In the genomic region with DNA sequence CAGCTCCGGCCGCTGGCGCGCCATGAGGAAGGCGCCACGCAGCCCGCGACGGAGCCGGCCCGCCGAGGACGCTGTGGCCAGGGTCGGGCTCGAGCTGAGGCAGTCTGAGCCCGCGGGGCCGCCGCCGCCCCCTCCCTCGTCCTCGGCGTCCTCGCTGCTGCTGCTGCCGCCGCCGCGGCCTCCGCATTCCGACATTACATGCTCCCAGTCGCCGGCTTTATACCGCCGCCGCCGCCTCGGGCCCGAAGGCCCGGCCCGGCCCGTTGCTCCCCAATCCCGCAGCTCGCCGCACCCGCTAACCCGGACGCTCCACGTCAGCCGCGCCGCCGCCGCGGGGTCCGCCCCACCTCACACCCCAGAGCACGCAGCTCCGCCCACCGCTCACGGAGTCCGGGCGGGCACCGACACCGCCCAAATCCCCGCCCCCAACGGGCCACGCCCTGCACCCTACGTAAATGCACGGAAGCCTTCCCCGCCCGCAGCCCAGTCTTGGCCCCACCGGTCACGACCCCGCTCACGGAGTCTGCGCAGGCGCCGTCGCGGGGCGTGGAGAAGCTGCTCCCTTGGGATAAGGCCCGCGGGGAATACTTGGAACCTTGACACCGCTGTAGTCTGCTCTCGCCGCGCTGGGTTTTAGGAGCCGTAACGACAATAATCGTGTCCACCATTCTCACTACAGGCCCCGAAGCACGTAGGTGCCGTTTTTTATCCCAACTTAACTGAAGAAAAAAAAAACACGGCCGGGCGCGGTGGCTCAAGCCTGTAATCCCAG, we compare ENCODE assay signal across 1 cellular context.
A peak's percentile ranks its signal among the peaks of the same experiment; 100 is the strongest.
TF ChIP-seq lines count a peak whose summit lies in the region.

TSS of gene TXNDC11 (minus strand) at position 322 of the 772 bp plus-strand sequence. CDS start at position 195, 127 bp downstream.

TF ChIP-seq in GM12878, 131 proteins besides CTCF, POLR2A, EP300 and RAD21 (continued from another document and continues in another):
- TF ChIP-seq, protein P1, sequence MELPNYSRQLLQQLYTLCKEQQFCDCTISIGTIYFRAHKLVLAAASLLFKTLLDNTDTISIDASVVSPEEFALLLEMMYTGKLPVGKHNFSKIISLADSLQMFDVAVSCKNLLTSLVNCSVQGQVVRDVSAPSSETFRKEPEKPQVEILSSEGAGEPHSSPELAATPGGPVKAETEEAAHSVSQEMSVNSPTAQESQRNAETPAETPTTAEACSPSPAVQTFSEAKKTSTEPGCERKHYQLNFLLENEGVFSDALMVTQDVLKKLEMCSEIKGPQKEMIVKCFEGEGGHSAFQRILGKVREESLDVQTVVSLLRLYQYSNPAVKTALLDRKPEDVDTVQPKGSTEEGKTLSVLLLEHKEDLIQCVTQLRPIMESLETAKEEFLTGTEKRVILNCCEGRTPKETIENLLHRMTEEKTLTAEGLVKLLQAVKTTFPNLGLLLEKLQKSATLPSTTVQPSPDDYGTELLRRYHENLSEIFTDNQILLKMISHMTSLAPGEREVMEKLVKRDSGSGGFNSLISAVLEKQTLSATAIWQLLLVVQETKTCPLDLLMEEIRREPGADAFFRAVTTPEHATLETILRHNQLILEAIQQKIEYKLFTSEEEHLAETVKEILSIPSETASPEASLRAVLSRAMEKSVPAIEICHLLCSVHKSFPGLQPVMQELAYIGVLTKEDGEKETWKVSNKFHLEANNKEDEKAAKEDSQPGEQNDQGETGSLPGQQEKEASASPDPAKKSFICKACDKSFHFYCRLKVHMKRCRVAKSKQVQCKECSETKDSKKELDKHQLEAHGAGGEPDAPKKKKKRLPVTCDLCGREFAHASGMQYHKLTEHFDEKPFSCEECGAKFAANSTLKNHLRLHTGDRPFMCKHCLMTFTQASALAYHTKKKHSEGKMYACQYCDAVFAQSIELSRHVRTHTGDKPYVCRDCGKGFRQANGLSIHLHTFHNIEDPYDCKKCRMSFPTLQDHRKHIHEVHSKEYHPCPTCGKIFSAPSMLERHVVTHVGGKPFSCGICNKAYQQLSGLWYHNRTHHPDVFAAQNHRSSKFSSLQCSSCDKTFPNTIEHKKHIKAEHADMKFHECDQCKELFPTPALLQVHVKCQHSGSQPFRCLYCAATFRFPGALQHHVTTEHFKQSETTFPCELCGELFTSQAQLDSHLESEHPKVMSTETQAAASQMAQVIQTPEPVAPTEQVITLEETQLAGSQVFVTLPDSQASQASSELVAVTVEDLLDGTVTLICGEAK (IDR thresholded peaks at IDR 0.05; ENCODE audit: borderline replicate concordance) = no peak
- TF ChIP-seq SRF (IDR thresholded peaks at IDR 0.05; ENCODE audit: low read depth in 2 of 2, low read length in 2 of 2) = peak in 1 of 2 experiments; percentile 13; a peak in 1 of 4 replicates
- TF ChIP-seq, protein P2, sequence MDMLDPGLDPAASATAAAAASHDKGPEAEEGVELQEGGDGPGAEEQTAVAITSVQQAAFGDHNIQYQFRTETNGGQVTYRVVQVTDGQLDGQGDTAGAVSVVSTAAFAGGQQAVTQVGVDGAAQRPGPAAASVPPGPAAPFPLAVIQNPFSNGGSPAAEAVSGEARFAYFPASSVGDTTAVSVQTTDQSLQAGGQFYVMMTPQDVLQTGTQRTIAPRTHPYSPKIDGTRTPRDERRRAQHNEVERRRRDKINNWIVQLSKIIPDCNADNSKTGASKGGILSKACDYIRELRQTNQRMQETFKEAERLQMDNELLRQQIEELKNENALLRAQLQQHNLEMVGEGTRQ (IDR thresholded peaks at IDR 0.05; ENCODE audit: borderline replicate concordance, low read depth, low read length) = no peak
- no peak for TF ChIP-seq SPI1 (IDR thresholded peaks at IDR 0.05; ENCODE audit: borderline replicate concordance, insufficient read depth, low read depth, low read length)
- TF ChIP-seq, protein P3, sequence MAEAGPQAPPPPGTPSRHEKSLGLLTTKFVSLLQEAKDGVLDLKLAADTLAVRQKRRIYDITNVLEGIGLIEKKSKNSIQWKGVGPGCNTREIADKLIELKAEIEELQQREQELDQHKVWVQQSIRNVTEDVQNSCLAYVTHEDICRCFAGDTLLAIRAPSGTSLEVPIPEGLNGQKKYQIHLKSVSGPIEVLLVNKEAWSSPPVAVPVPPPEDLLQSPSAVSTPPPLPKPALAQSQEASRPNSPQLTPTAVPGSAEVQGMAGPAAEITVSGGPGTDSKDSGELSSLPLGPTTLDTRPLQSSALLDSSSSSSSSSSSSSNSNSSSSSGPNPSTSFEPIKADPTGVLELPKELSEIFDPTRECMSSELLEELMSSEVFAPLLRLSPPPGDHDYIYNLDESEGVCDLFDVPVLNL (IDR thresholded peaks at IDR 0.05; ENCODE audit: low read depth, low read length) = no peak
- TF ChIP-seq KDM1A (IDR thresholded peaks at IDR 0.05; ENCODE audit: borderline replicate concordance) = no peak
- TF ChIP-seq TAF1 (IDR thresholded peaks at IDR 0.05; ENCODE audit: borderline replicate concordance, low read depth, low read length) = no peak; the same call in 1 of the 2 replicates
- TF ChIP-seq SP1 (IDR thresholded peaks at IDR 0.05; ENCODE audit: low read depth, low read length) = peak; percentile 81
- TF ChIP-seq ZNF207 (IDR thresholded peaks at IDR 0.05; ENCODE audit: borderline replicate concordance) = peak; percentile 85
- TF ChIP-seq DPF2 (IDR thresholded peaks at IDR 0.05) = peak; percentile 92
- 0 out of 2 replicates have a peak, but pooled peaks have one; percentile 75 for TF ChIP-seq ZSCAN29 (IDR thresholded peaks at IDR 0.05)
- TF ChIP-seq POU2F2 (IDR thresholded peaks at IDR 0.05; ENCODE audit: borderline replicate concordance, low read depth, low read length) = peak; percentile 47; the same call in 1 of the 3 replicates
- peak; percentile 81; the same call in 1 of the 2 replicates for TF ChIP-seq HDGF (IDR thresholded peaks at IDR 0.05)
- peak; percentile 90; the same call in 1 of the 2 replicates for TF ChIP-seq CHD4 (IDR thresholded peaks at IDR 0.05)
- peak; percentile 99 for TF ChIP-seq LARP7 (IDR thresholded peaks at IDR 0.05)
- TF ChIP-seq BACH1 (IDR thresholded peaks at IDR 0.05; ENCODE audit: borderline replicate concordance) = peak; percentile 87
- TF ChIP-seq MTA3 (IDR thresholded peaks at IDR 0.05; ENCODE audit: borderline replicate concordance, low read length) = no peak
- peak; percentile 90 for TF ChIP-seq YY1 (IDR thresholded peaks at IDR 0.05; ENCODE audit: low read depth, low read length)
- no peak for TF ChIP-seq MTA2 (IDR thresholded peaks at IDR 0.05; ENCODE audit: low read depth)
- peak; percentile 94 for TF ChIP-seq SMARCA5 (IDR thresholded peaks at IDR 0.05)
- peak; percentile 87 for TF ChIP-seq YBX1 (IDR thresholded peaks at IDR 0.05)
- no peak for TF ChIP-seq HDAC2 (IDR thresholded peaks at IDR 0.05)
- peak; percentile 80 for TF ChIP-seq NRF1 (conservative IDR thresholded peaks at IDR 0.05; ENCODE audit: low read depth, low read length)
- TF ChIP-seq CHD2 (IDR thresholded peaks at IDR 0.05; ENCODE audit: borderline replicate concordance, low read depth, low read length) = 0 out of 2 replicates have a peak, but pooled peaks have one; percentile 62
- no peak for TF ChIP-seq SKIL (IDR thresholded peaks at IDR 0.05; ENCODE audit: low read depth, poor library complexity, severe bottlenecking)
- no peak for TF ChIP-seq CBX3 (IDR thresholded peaks at IDR 0.05; ENCODE audit: borderline replicate concordance, low read depth)
- TF ChIP-seq CEBPB (IDR thresholded peaks at IDR 0.05; ENCODE audit: borderline replicate concordance in 1 of 2, low read depth in 2 of 2, low read length in 2 of 2) = no peak
- TF ChIP-seq, protein P4, sequence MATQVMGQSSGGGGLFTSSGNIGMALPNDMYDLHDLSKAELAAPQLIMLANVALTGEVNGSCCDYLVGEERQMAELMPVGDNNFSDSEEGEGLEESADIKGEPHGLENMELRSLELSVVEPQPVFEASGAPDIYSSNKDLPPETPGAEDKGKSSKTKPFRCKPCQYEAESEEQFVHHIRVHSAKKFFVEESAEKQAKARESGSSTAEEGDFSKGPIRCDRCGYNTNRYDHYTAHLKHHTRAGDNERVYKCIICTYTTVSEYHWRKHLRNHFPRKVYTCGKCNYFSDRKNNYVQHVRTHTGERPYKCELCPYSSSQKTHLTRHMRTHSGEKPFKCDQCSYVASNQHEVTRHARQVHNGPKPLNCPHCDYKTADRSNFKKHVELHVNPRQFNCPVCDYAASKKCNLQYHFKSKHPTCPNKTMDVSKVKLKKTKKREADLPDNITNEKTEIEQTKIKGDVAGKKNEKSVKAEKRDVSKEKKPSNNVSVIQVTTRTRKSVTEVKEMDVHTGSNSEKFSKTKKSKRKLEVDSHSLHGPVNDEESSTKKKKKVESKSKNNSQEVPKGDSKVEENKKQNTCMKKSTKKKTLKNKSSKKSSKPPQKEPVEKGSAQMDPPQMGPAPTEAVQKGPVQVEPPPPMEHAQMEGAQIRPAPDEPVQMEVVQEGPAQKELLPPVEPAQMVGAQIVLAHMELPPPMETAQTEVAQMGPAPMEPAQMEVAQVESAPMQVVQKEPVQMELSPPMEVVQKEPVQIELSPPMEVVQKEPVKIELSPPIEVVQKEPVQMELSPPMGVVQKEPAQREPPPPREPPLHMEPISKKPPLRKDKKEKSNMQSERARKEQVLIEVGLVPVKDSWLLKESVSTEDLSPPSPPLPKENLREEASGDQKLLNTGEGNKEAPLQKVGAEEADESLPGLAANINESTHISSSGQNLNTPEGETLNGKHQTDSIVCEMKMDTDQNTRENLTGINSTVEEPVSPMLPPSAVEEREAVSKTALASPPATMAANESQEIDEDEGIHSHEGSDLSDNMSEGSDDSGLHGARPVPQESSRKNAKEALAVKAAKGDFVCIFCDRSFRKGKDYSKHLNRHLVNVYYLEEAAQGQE (IDR thresholded peaks at IDR 0.05; ENCODE audit: low read depth, low read length) = no peak
- TF ChIP-seq IRF5 (IDR thresholded peaks at IDR 0.05; ENCODE audit: borderline replicate concordance) = no peak
- TF ChIP-seq, protein P5, sequence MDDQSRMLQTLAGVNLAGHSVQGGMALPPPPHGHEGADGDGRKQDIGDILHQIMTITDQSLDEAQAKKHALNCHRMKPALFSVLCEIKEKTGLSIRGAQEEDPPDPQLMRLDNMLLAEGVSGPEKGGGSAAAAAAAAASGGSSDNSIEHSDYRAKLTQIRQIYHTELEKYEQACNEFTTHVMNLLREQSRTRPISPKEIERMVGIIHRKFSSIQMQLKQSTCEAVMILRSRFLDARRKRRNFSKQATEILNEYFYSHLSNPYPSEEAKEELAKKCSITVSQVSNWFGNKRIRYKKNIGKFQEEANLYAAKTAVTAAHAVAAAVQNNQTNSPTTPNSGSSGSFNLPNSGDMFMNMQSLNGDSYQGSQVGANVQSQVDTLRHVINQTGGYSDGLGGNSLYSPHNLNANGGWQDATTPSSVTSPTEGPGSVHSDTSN (IDR thresholded peaks at IDR 0.05; ENCODE audit: insufficient replicate concordance, low read depth, low read length) = no peak
- no peak for TF ChIP-seq EZH2 (IDR thresholded peaks at IDR 0.05; ENCODE audit: borderline replicate concordance, control insufficient read depth, low read depth, low read length)
- peak; percentile 35; the same call in 1 of the 2 replicates for TF ChIP-seq TCF3 (IDR thresholded peaks at IDR 0.05; ENCODE audit: borderline replicate concordance, insufficient read depth, low read depth, low read length)
- no peak for TF ChIP-seq ZBTB33 (IDR thresholded peaks at IDR 0.05)
- TF ChIP-seq ZNF622 (IDR thresholded peaks at IDR 0.05) = no peak
- peak; percentile 14; the same call in 1 of the 2 replicates for TF ChIP-seq SREBF1 (IDR thresholded peaks at IDR 0.05; ENCODE audit: low read length)
- TF ChIP-seq, protein P6, sequence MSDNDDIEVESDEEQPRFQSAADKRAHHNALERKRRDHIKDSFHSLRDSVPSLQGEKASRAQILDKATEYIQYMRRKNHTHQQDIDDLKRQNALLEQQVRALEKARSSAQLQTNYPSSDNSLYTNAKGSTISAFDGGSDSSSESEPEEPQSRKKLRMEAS (IDR thresholded peaks at IDR 0.05; ENCODE audit: low read depth, low read length) = no peak
